In genomic region chr12:109458771-109459208, GRCh38 we compare ENCODE assay signal across 9 cellular contexts. TPM values are rescaled to one million over a fixed set of nuclear protein-coding genes. Genes with fewer than 3 reads are reported as not detected.
DNase-seq lines count a peak whose midpoint lies in the region; ATAC-seq and TF ChIP-seq lines count a peak whose summit lies in the region.
"Had no signal": no experiment of that assay in that cellular context is flagged by ENCODE, and none has a peak within 500 bp of the region (broad histone marks: within the 10 kb centered on the region; RNA-seq: fewer than 3 reads in every experiment).

No MANE protein-coding gene starts in this region.

- H2AK5ac ChIP-seq in mesendoderm (ENCODE audit: low read length): no peak overlapping the region

- H3K9ac ChIP-seq in mesendoderm (ENCODE audit: low read length): no peak overlapping the region

- H3K4me1 ChIP-seq in heart left ventricle: peaks cover 30 to 72% (median 56%) of the 10 kb centered on the region in 12 donors
- H3K4me1 ChIP-seq in mesendoderm (ENCODE audit: control insufficient read depth, low read depth, low read length): peaks cover 30% of the 10 kb centered on the region
- peaks cover 29 to 37% of the 10 kb centered on the region in 2 donors for H3K4me1 ChIP-seq in uterus

- TF ChIP-seq POLR2A in heart left ventricle (IDR thresholded peaks at IDR 0.05): no peak
- TF ChIP-seq POLR2A in uterus (IDR thresholded peaks at IDR 0.05): peak in 1 of 2 donors; percentile 25

- H3K36me3 ChIP-seq in heart left ventricle: peaks cover 0 to 67% (median 49%) of the 10 kb centered on the region in 9 donors
- peaks cover 18% of the 10 kb centered on the region for H3K36me3 ChIP-seq in mesendoderm (ENCODE audit: control insufficient read depth, insufficient read depth, low read length)
- H3K36me3 ChIP-seq in uterus: no peaks in the 10 kb centered on the region

- H3K27me3 ChIP-seq in heart left ventricle: no peaks in the 10 kb centered on the region
- no peaks in the 10 kb centered on the region for H3K27me3 ChIP-seq in mesendoderm (ENCODE audit: insufficient read depth, low read length, poor library complexity)
- no peaks in the 10 kb centered on the region for H3K27me3 ChIP-seq in uterus

- no peak overlapping the region for H4K5ac ChIP-seq in mesendoderm (ENCODE audit: low read length)

- DNase-seq in heart left ventricle: no peak
- no peak for DNase-seq in left cardiac atrium
- peak; percentile 39 for DNase-seq in dedifferentiated amniotic fluid mesenchymal stem cell (ENCODE audit: extremely low spot score)
- DNase-seq in mesendoderm: peak; percentile 66
- no peak for DNase-seq in uterus
- DNase-seq in RWPE1 (ENCODE audit: low spot score): no peak
- DNase-seq: KBM-7 had no signal

- intact Hi-C loops in heart left ventricle (cut with DNase I): no loop called here
- intact Hi-C loops in left cardiac atrium (cut with DNase I): no loop called here
- intact Hi-C loops in uterus (cut with DNase I; ENCODE audit: low total_unique reads): no loop called here

- no peak overlapping the region for H3K18ac ChIP-seq in mesendoderm (ENCODE audit: low read length)

- WGBS in heart left ventricle, 4 donors: 62 to 71% (median 66%) methylated on average over 6 of the region's 6 CpGs
- no CpG with 5 or more reads among the region's 6 CpGs for WGBS in mesendoderm (ENCODE audit: extremely low coverage, insufficient coverage, low lambda C conversion rate)

- no peak overlapping the region for H3K23ac ChIP-seq in mesendoderm (ENCODE audit: low read length)

- no peak overlapping the region for H3K4me3 ChIP-seq in heart left ventricle
- no peak overlapping the region for H3K4me3 ChIP-seq in mesendoderm (ENCODE audit: low read length)
- no peak overlapping the region for H3K4me3 ChIP-seq in uterus

- H3K4me2 ChIP-seq in mesendoderm (ENCODE audit: low read length): no peak overlapping the region

- ATAC-seq in heart left ventricle: no peak
- no peak for ATAC-seq in left cardiac atrium
- no peak for ATAC-seq in GM18502 (IDR thresholded peaks at IDR 0.05; ENCODE audit: poor library complexity, unreplicated experiment)
- ATAC-seq in HG02798 (IDR thresholded peaks at IDR 0.05; ENCODE audit: poor library complexity, unreplicated experiment): no peak

- no peak overlapping the region for H3K4ac ChIP-seq in mesendoderm (ENCODE audit: low read depth, low read length)

- TF ChIP-seq CTCF in heart left ventricle (IDR thresholded peaks at IDR 0.05): no peak
- no peak for TF ChIP-seq CTCF in uterus (IDR thresholded peaks at IDR 0.05)
- no peak for TF ChIP-seq CTCF in RWPE1 (conservative IDR thresholded peaks at IDR 0.05; ENCODE audit: low read depth)

- CTCF ChIA-PET in RWPE1 (lab: Yijun Ruan, JAX): interaction anchor here (0.6 kb wide), 1 partner anchor 526 kb away, joined by 3 read pairs; no protein-coding TSS in a partner anchor

- peak overlapping the region; percentile 8 to 98 (median 96) for H3K27ac ChIP-seq in heart left ventricle
- no peak overlapping the region for H3K27ac ChIP-seq in mesendoderm (ENCODE audit: low read depth, low read length)
- H3K27ac ChIP-seq in uterus: peak overlapping the region; percentile 94 to 97
- H3K27ac ChIP-seq in RWPE1: no peak overlapping the region

- no peak overlapping the region for H2BK120ac ChIP-seq in mesendoderm (ENCODE audit: low read depth, low read length)

- POLR2A ChIA-PET in RWPE1 (lab: Yijun Ruan, JAX; ENCODE audit: low non-redundant PET): no interaction called here

- H3K79me2 ChIP-seq in mesendoderm (ENCODE audit: control insufficient read depth, insufficient read depth, low read length): peaks cover 36% of the 10 kb centered on the region

- no peak overlapping the region for H2BK5ac ChIP-seq in mesendoderm (ENCODE audit: low read length)

- peaks cover 26% of the 10 kb centered on the region for H3K79me1 ChIP-seq in mesendoderm (ENCODE audit: low read length)

- H3K9me3 ChIP-seq in heart left ventricle (no peaks in the 10 kb centered on the region), uterus (no peaks in the 10 kb centered on the region)

- no peak overlapping the region for H4K8ac ChIP-seq in mesendoderm (ENCODE audit: low read depth, low read length)

- no peak overlapping the region for H2BK15ac ChIP-seq in mesendoderm (replicated peaks; ENCODE audit: low read depth)

- H3K56ac ChIP-seq in mesendoderm (ENCODE audit: low read length): no peak overlapping the region

RNA-seq across cellular contexts. Expression of gene KCTD10, which starts 18.3 kb away (rescaled TPM):
- total RNA-seq in heart left ventricle (10 to 100 TPM; 20.8 to 52.3 (median 37.1) TPM), left cardiac atrium (10 to 100 TPM; 36.2 to 96.5 TPM), uterus (10 to 100 TPM; 38.2 to 88.4 (median 63.6) TPM)
- 10 to 100 TPM in 1 of 2 donors, 1 to 10 TPM in 1; 9.5 to 47.6 TPM for polyA plus RNA-seq in heart left ventricle
- 53.1 TPM for polyA plus RNA-seq in mesendoderm (2013, experiment 1 of 2)
- polyA plus RNA-seq in mesendoderm (2013, experiment 2 of 2): 49.7 TPM

RNA-seq across cellular contexts. Expression of gene UBE3B, which starts 18.6 kb away (rescaled TPM):
- total RNA-seq in heart left ventricle (10 to 100 TPM; 45.7 to 82.7 (median 53.8) TPM), left cardiac atrium (10 to 100 TPM; 40.4 to 54.8 TPM), uterus (10 to 100 TPM; 14.7 to 64.2 (median 30.7) TPM)
- 10 to 100 TPM; 19.1 to 24.4 TPM for polyA plus RNA-seq in heart left ventricle
- polyA plus RNA-seq in mesendoderm (2013, experiment 1 of 2): 13.1 TPM
- polyA plus RNA-seq in mesendoderm (2013, experiment 2 of 2): 13.5 TPM

Comparison
In these comparisons a context has a peak if more than half of its experiments do, and no peak if none do; other contexts are left out.
1. DNase-seq: peak in dedifferentiated amniotic fluid mesenchymal stem cell (single experiment) and mesendoderm (single experiment); none in heart left ventricle (0 of 5), left cardiac atrium (single experiment), uterus (0 of 2) and RWPE1 (single experiment).
2. H3K27ac ChIP-seq: peak in heart left ventricle (12 of 12) and uterus (2 of 2); none in mesendoderm (single experiment) and RWPE1 (single experiment).